In the genomic region with DNA sequence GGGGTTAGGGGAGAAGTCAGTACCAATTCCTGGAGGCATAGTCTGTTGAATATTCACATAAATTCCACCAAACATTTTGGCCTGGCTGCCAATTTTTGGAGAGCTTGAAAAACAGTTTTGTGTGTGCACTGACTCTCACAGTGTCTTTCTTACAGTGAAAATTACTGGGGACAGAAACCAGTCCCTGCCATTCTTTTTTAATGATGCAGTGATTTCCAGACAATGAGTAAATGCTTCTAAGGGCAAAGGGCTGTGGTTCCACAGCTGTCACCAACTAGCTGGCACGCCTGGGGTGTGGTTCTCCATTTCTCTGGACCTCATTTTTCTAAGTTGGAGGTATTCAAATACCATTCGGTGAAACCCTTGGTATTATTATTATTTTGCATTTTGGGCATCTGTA, we compare ENCODE assay signal across 24 cellular contexts.
DNase-seq lines count a peak whose midpoint lies in the region; TF ChIP-seq lines count a peak whose summit lies in the region.
"Had no signal": no experiment of that assay in that cellular context is flagged by ENCODE, and none has a peak within 500 bp of the region (broad histone marks: within the 10 kb centered on the region; RNA-seq: fewer than 3 reads in every experiment).

No MANE protein-coding gene starts in this region.

- no peaks in the 10 kb centered on the region for H4K20me1 ChIP-seq in osteoblast (ENCODE audit: insufficient read depth, low read length)

- peak overlapping the region; percentile 97 for H3K27ac ChIP-seq in osteoblast (ENCODE audit: low read depth, low read length)
- H3K27ac ChIP-seq: foreskin keratinocyte, ovary, right atrium auricular region, VCaP had no signal

- peaks cover 27% of the 10 kb centered on the region for H3K79me2 ChIP-seq in osteoblast (ENCODE audit: insufficient read depth, low read length)

- DNase-seq in AG20443 (ENCODE audit: low spot score) (peak; percentile 54), M059J (ENCODE audit: low read depth) (peak; percentile 74), dedifferentiated amniotic fluid mesenchymal stem cell (ENCODE audit: extremely low spot score) (peak; percentile 51), osteoblast (ENCODE audit: insufficient read length, low spot score, missing footprints) (peak; percentile 50), NCI-H1092 (lab: John Stamatoyannopoulos, UW) (no peak), SW480 (ENCODE audit: low spot score) (no peak), inferior parietal cortex (ENCODE audit: extremely low spot score) (no peak), NCI-H1092 treated with DMSO at 0.1 percent for 48 hours (lab: John Stamatoyannopoulos, UW) (no peak)
- DNase-seq: activated CD4-positive, alpha-beta T cell treated with anti-CD3 and anti-CD28 coated beads, Interleukin-2, amount 50 U/mL, for 4 hours; activated CD8-positive, alpha-beta memory T cell treated with anti-CD3 and anti-CD28 coated beads, Interleukin-2, amount 50 U/mL, for 48 hours; activated effector memory CD4-positive, alpha-beta T cell treated with Interleukin-2 at 50 U/mL for 16 hours; CD4-positive, alpha-beta memory T cell; dermis blood vessel endothelial cell; foreskin keratinocyte; hippocampal formation; NCI-H1048; NCI-H2081; NCI-H524 treated with DMSO at 0.1 percent for 48 hours; ovary; SHP77; stimulated activated CD4-positive, alpha-beta T cell treated with anti-CD3 and anti-CD28 coated beads, Interleukin-15, amount 100 ng/mL, for 24 hours had no signal

- H3K4me3 ChIP-seq in osteoblast (ENCODE audit: insufficient read depth, low read length), result no peak overlapping the region
- H3K4me3 ChIP-seq: lung, ovary, right atrium auricular region had no signal

- TF ChIP-seq CTCF in osteoblast (IDR thresholded peaks at IDR 0.05; ENCODE audit: extremely low read depth, low read depth, low read length), result no peak

- peaks cover 68% of the 10 kb centered on the region for H3K4me1 ChIP-seq in osteoblast (ENCODE audit: insufficient read depth, low read length)

- no peaks in the 10 kb centered on the region for H3K27me3 ChIP-seq in osteoblast (ENCODE audit: insufficient read depth, low read length)
- H3K27me3 ChIP-seq: foreskin keratinocyte, ovary, right atrium auricular region had no signal

- H3K4me2 ChIP-seq in osteoblast (ENCODE audit: insufficient read depth, low read length), result peak overlapping the region; percentile 57

- H3K36me3 ChIP-seq in osteoblast (ENCODE audit: insufficient read depth, low read length), result no peaks in the 10 kb centered on the region
- H3K36me3 ChIP-seq: ovary, right atrium auricular region had no signal

- H3K9me3 ChIP-seq in osteoblast (ENCODE audit: low read depth, low read length), result no peaks in the 10 kb centered on the region
- H3K9me3 ChIP-seq: ovary, right atrium auricular region had no signal

- H2AFZ ChIP-seq in osteoblast (ENCODE audit: low read length), result peak overlapping the region; percentile 49

Comparison
In these comparisons a context has a peak if more than half of its experiments do, and no peak if none do; other contexts are left out.
1. DNase-seq: peak in AG20443 (single experiment), M059J (single experiment), dedifferentiated amniotic fluid mesenchymal stem cell (single experiment) and osteoblast (single experiment); none in NCI-H1092 (single experiment), SW480 (single experiment), inferior parietal cortex (single experiment) and NCI-H1092 treated with DMSO at 0.1 percent for 48 hours (single experiment).